Comparison of ENCODE assay signal across 23 cellular contexts in genomic region chr6:4759997-4760396, GRCh38. TPM values are rescaled to one million over a fixed set of nuclear protein-coding genes. Genes with fewer than 3 reads are reported as not detected.
DNase-seq lines count a peak whose midpoint lies in the region; ATAC-seq, FAIRE-seq and TF ChIP-seq lines count a peak whose summit lies in the region.
"Had no signal": no experiment of that assay in that cellular context is flagged by ENCODE, and none has a peak within 500 bp of the region (broad histone marks: within the 10 kb centered on the region; RNA-seq: fewer than 3 reads in every experiment).

No MANE protein-coding gene starts in this region.

- no peak for TF ChIP-seq POLR2A in heart left ventricle (IDR thresholded peaks at IDR 0.05)
- TF ChIP-seq POLR2A in HepG2 (IDR thresholded peaks at IDR 0.05; ENCODE audit: insufficient read depth in 1 of 2, low read depth in 2 of 2, low read length in 2 of 2) = no peak
- TF ChIP-seq POLR2A in right lobe of liver (IDR thresholded peaks at IDR 0.05) = no peak

- H3K4me1 ChIP-seq in heart left ventricle (no peaks in the 10 kb centered on the region), HepG2 (ENCODE audit: insufficient read depth, low read length) (no peaks in the 10 kb centered on the region), right lobe of liver (no peaks in the 10 kb centered on the region), mesenchymal stem cell (ENCODE audit: control insufficient read depth, insufficient read depth, low read depth, low read length) (no peaks in the 10 kb centered on the region)
- H3K4me1 ChIP-seq: BE2C, BLaER1, Caco-2 had no signal

- no peak overlapping the region for H3K14ac ChIP-seq in mesenchymal stem cell (ENCODE audit: low read length in 2 of 2)

- WGBS in heart left ventricle, 4 donors = 59 to 64% (median 63%) methylated on average over 1 of the region's 1 CpG
- WGBS in HepG2 (ENCODE audit: low lambda C conversion rate) = 2% methylated on average over 1 of the region's 1 CpG
- 40% methylated on average over 1 of the region's 1 CpG for WGBS in right lobe of liver (ENCODE audit: insufficient coverage, low coverage, low lambda C conversion rate, missing lambda C conversion rate)
- WGBS in mesenchymal stem cell = 20% methylated on average over 1 of the region's 1 CpG

- H3K9me3 ChIP-seq in heart left ventricle = peaks cover 0 to 35% (median 8%) of the 10 kb centered on the region in 12 donors
- peaks cover 13% of the 10 kb centered on the region for H3K9me3 ChIP-seq in HepG2 (ENCODE audit: low read length)
- no peaks in the 10 kb centered on the region for H3K9me3 ChIP-seq in right lobe of liver
- H3K9me3 ChIP-seq in mesenchymal stem cell (ENCODE audit: control insufficient read depth, low read length) = peaks cover 13% of the 10 kb centered on the region
- H3K9me3 ChIP-seq: BE2C had no signal

- TF ChIP-seq EP300 in HepG2 (IDR thresholded peaks at IDR 0.05; ENCODE audit: low read depth in 2 of 2, low read length in 2 of 2) (no peak), HepG2 (CRISPR knock-in tag; IDR thresholded peaks at IDR 0.05; ENCODE audit: borderline replicate concordance) (no peak)

- no peaks in the 10 kb centered on the region for H3K79me1 ChIP-seq in mesenchymal stem cell (replicated peaks; ENCODE audit: low read length, poor library complexity, severe bottlenecking)

- CTCF ChIA-PET in HepG2 (lab: Yijun Ruan, JAX; ENCODE audit: low intra/inter-chr PET ratio, low total read pairs) = no interaction called here

- no peaks in the 10 kb centered on the region for H3K79me2 ChIP-seq in HepG2 (ENCODE audit: insufficient read depth, low read length)

- H3K36me3 ChIP-seq in heart left ventricle = no peaks in the 10 kb centered on the region
- no peaks in the 10 kb centered on the region for H3K36me3 ChIP-seq in HepG2 (replicated peaks in 1 of 2; ENCODE audit: control insufficient read depth in 1 of 2, insufficient read depth in 2 of 2, low read length in 2 of 2)
- H3K36me3 ChIP-seq in right lobe of liver = no peaks in the 10 kb centered on the region
- no peaks in the 10 kb centered on the region for H3K36me3 ChIP-seq in mesenchymal stem cell (ENCODE audit: control insufficient read depth in 1 of 2, insufficient read depth in 2 of 2, low read depth in 1 of 2, low read length in 2 of 2)
- H3K36me3 ChIP-seq: BE2C, BLaER1 had no signal

- no peak for FAIRE-seq in HepG2 (lab: Jason Lieb, UNC)
- FAIRE-seq: A204.1, D721Med, G401.6, GM12891, GM19239 had no signal

- no peak for TF ChIP-seq CTCF in heart left ventricle (IDR thresholded peaks at IDR 0.05)
- TF ChIP-seq CTCF in HepG2 (CRISPR knock-in tag; IDR thresholded peaks at IDR 0.05) = no peak
- no peak for TF ChIP-seq CTCF in right lobe of liver (IDR thresholded peaks at IDR 0.05)

- POLR2A ChIA-PET in HepG2 (lab: Yijun Ruan, JAX) = no interaction called here

- no peak overlapping the region for H2BK5ac ChIP-seq in mesenchymal stem cell (ENCODE audit: low read depth, low read length, poor library complexity, severe bottlenecking)

- H4K8ac ChIP-seq in mesenchymal stem cell (ENCODE audit: low read length) = no peak overlapping the region

- H3K4me2 ChIP-seq in HepG2 (ENCODE audit: low read depth, low read length) (no peak overlapping the region), mesenchymal stem cell (ENCODE audit: low read length, poor library complexity, severe bottlenecking) (no peak overlapping the region)
- H3K4me2 ChIP-seq: BLaER1 had no signal

- H2BK12ac ChIP-seq in mesenchymal stem cell (ENCODE audit: low read length in 2 of 2) = no peak overlapping the region

- H2BK120ac ChIP-seq in mesenchymal stem cell (ENCODE audit: low read depth, low read length) = no peak overlapping the region

- no peak overlapping the region for H4K91ac ChIP-seq in mesenchymal stem cell (ENCODE audit: low read length)

- intact Hi-C loops in heart left ventricle (cut with DNase I) (no loop called here), left cardiac atrium (cut with DNase I) (no loop called here), HepG2 (cut with micrococcal nuclease; ENCODE audit: unreplicated experiment) (no loop called here), right lobe of liver (cut with DNase I) (no loop called here)

- no TSS peak for BruUV-seq in HepG2 (replicated peaks; lab: Mats Ljungman, UMichigan)

- H3K23ac ChIP-seq in mesenchymal stem cell (ENCODE audit: low read length in 2 of 2) = no peak overlapping the region

- H3K27me3 ChIP-seq in heart left ventricle (no peaks in the 10 kb centered on the region), HepG2 (ENCODE audit: control insufficient read depth in 1 of 2, insufficient read depth in 2 of 2, low read length in 2 of 2) (peaks cover 0 to 14% of the 10 kb centered on the region in 2 experiments; a peak in 2 of 5 replicates), right lobe of liver (no peaks in the 10 kb centered on the region), mesenchymal stem cell (ENCODE audit: control insufficient read depth in 1 of 2, insufficient read depth in 1 of 2, low read length in 2 of 2) (peaks cover 0 to 4% of the 10 kb centered on the region in 2 experiments)
- H3K27me3 ChIP-seq: BLaER1 had no signal

- TF ChIP-seq RAD21 in HepG2 (CRISPR knock-in tag; IDR thresholded peaks at IDR 0.05) = no peak

- H3K4me3 ChIP-seq in heart left ventricle = no peak overlapping the region
- H3K4me3 ChIP-seq in HepG2 (replicated peaks in 1 of 3; ENCODE audit: insufficient read depth in 1 of 3, low read depth in 2 of 3, low read length in 3 of 3) = no peak overlapping the region
- H3K4me3 ChIP-seq in right lobe of liver = no peak overlapping the region
- no peak overlapping the region for H3K4me3 ChIP-seq in mesenchymal stem cell (ENCODE audit: insufficient read depth in 1 of 2, low read depth in 1 of 2, low read length in 2 of 2)
- H3K4me3 ChIP-seq: BLaER1 had no signal

- no peak overlapping the region for H2BK15ac ChIP-seq in mesenchymal stem cell (ENCODE audit: low read depth, poor library complexity, severe bottlenecking)

- H2AFZ ChIP-seq in HepG2 (ENCODE audit: low read length) = no peak overlapping the region
- H2AFZ ChIP-seq in mesenchymal stem cell (ENCODE audit: low read depth, low read length) = no peak overlapping the region

- H4K20me1 ChIP-seq in HepG2 (ENCODE audit: insufficient read depth, low read length) = no peaks in the 10 kb centered on the region
- H4K20me1 ChIP-seq: BLaER1 had no signal

- DNase-seq in heart left ventricle (no peak), left cardiac atrium (no peak), HepG2 (ENCODE audit: low spot score) (no peak), right lobe of liver (no peak), mesenchymal stem cell (peak; percentile 59), germinal center (ENCODE audit: low spot score) (no peak), superior temporal gyrus (ENCODE audit: extremely low spot score) (no peak)
- DNase-seq: 8988T; ACHN; BE2C; C1 segment of cervical spinal cord; Caco-2; Calu3; CD4-positive, CD25-positive, alpha-beta regulatory T cell; CD8-positive, alpha-beta T cell; DMS79 treated with DMSO at 0.1 percent for 48 hours; GF-D8 had no signal

- no peak overlapping the region for H3K18ac ChIP-seq in mesenchymal stem cell (ENCODE audit: low read depth in 1 of 2, low read length in 2 of 2)

- H3K27ac ChIP-seq in heart left ventricle (no peak overlapping the region), HepG2 (ENCODE audit: extremely low read length, insufficient read depth, low read length) (no peak overlapping the region), right lobe of liver (no peak overlapping the region), mesenchymal stem cell (ENCODE audit: low read length, poor library complexity, severe bottlenecking) (no peak overlapping the region)
- H3K27ac ChIP-seq: BLaER1 had no signal

- H3K9ac ChIP-seq in HepG2 (ENCODE audit: insufficient read depth, low read depth, low read length) (no peak overlapping the region), mesenchymal stem cell (ENCODE audit: low read length) (no peak overlapping the region)
- H3K9ac ChIP-seq: BLaER1 had no signal

- in situ Hi-C loops in HepG2 (cut with HindIII; ENCODE audit: extremely low pct_ligation_motif_present, low pct_unique_long_range_greater_than_20kb) = no loop called here

- no peak overlapping the region for H2AK5ac ChIP-seq in mesenchymal stem cell (ENCODE audit: low read length, severe bottlenecking)

- ATAC-seq in heart left ventricle (peak; percentile 34 to 73 (median 48)), left cardiac atrium (no peak), HepG2 (no peak), right lobe of liver (no peak)
- ATAC-seq: CD8-positive, alpha-beta T cell had no signal

- no peak overlapping the region for H3K4ac ChIP-seq in mesenchymal stem cell (ENCODE audit: low read depth in 1 of 2, low read length in 2 of 2)

RNA-seq across cellular contexts. Expression of gene CDYL, which starts 16.2 kb away (rescaled TPM):
- total RNA-seq in heart left ventricle = 10 to 100 TPM; 14.6 to 45.2 (median 31.4) TPM
- 10 to 100 TPM in 1 of 2 donors, 1 to 10 TPM in 1; 4.3 to 19.5 TPM for polyA plus RNA-seq in heart left ventricle
- 10 to 100 TPM; 26.9 to 31.2 TPM for total RNA-seq in left cardiac atrium
- 52.8 and 105 TPM in 2 replicates for total RNA-seq in HepG2 (2016; rRNA removed; fragmentation: Illumina TruSeq; extraction: Trizol)
- total RNA-seq in HepG2 (2016; cell fraction: cytosol; rRNA removed; fragmentation: Illumina TruSeq; extraction: Trizol; ENCODE audit: low read depth) = 1,210 and 1,368 TPM in 2 replicates
- 56.4 and 106 TPM in 2 replicates for total RNA-seq in HepG2 (2016; cell fraction: insoluble cytoplasmic fraction; rRNA removed; fragmentation: Illumina TruSeq; extraction: Trizol)
- 414 and 455 TPM in 2 replicates for total RNA-seq in HepG2 (2016; cell fraction: membrane; rRNA removed; fragmentation: Illumina TruSeq; extraction: Trizol)
- total RNA-seq in HepG2 (2016; cell fraction: nucleus; rRNA removed; fragmentation: Illumina TruSeq; extraction: Trizol) = 38.9 and 41.7 TPM in 2 replicates
- polyA plus RNA-seq in HepG2 (2011; rRNA removed) = 22.8 and 23.6 TPM in 2 replicates
- polyA plus RNA-seq in HepG2 (2011; cell fraction: cytosol; rRNA removed) = 14.1 and 17.2 TPM in 2 replicates
- 16.4 and 18.2 TPM in 2 replicates for polyA plus RNA-seq in HepG2 (2011; cell fraction: nucleus; rRNA removed)
- polyA plus RNA-seq in HepG2 (2012) = 14.2 and 14.9 TPM in 2 replicates
- polyA plus RNA-seq in HepG2 (2016; cell fraction: cytosol; fragmentation: Illumina TruSeq; extraction: Trizol; ENCODE audit: low read depth) = 3.8 and 5.1 TPM in 2 replicates
- 16.2 and 19.7 TPM in 2 replicates for polyA plus RNA-seq in HepG2 (2016; cell fraction: insoluble cytoplasmic fraction; fragmentation: Illumina TruSeq; extraction: Trizol; ENCODE audit: low read depth)
- 9.3 and 9.9 TPM in 2 replicates for polyA plus RNA-seq in HepG2 (2016; cell fraction: membrane; fragmentation: Illumina TruSeq; extraction: Trizol; ENCODE audit: low read depth)
- polyA plus RNA-seq in HepG2 (2016; cell fraction: nucleus; fragmentation: Illumina TruSeq; extraction: Trizol; ENCODE audit: insufficient read depth, low read depth) = 16.1 and 21.7 TPM in 2 replicates
- polyA minus RNA-seq in HepG2 (2011; rRNA and poly(A)+ RNA removed; ENCODE audit: low replicate concordance) = 28.9 and 29.6 TPM in 2 replicates
- 59.2 and 78.5 TPM in 2 replicates for polyA minus RNA-seq in HepG2 (2011; cell fraction: cytosol; rRNA and poly(A)+ RNA removed)
- 26.9 and 40.7 TPM in 2 replicates for polyA minus RNA-seq in HepG2 (2011; cell fraction: nucleus; rRNA and poly(A)+ RNA removed)
- total RNA-seq in right lobe of liver = 10 to 100 TPM in 5 of 6 experiments, 1 to 10 TPM in 1; 5.0 to 16.1 (median 13.1) TPM
- polyA plus RNA-seq in mesenchymal stem cell (2013, experiment 1 of 2) = 35.1 TPM
- polyA plus RNA-seq in mesenchymal stem cell (2013, experiment 2 of 2) = 33.1 TPM

Comparison
In these comparisons a context has a peak if more than half of its experiments do, and no peak if none do; other contexts are left out.
1. ATAC-seq: peak in heart left ventricle (4 of 4); none in left cardiac atrium (0 of 2), HepG2 (single experiment) and right lobe of liver (0 of 4).